28 cellular contexts compared by ENCODE assay signal in the genomic region with DNA sequence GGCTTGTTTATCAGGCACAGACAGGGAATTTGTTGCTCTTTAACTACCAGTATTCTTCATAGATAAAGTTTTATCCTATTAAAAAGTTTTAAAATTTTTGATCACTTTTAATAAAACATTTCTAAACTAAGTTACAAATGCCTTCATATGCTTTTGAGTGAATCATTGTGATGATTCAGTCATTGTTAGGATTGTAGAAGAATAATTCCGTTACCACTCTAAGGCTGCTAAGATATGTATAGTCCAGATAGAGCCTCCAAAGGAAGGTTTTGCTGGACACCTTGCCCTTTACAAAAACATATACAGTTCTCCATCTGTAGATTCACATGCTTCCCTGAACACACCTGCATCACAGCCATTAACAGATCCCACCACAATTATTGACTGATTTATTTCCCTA.
"Had no signal": no experiment of that assay in that cellular context is flagged by ENCODE, and none has a peak within 500 bp of the region (broad histone marks: within the 10 kb centered on the region; RNA-seq: fewer than 3 reads in every experiment).

No MANE protein-coding gene starts in this region.

- H3K27ac ChIP-seq: cardiac muscle cell, hepatocyte, lower lobe of right lung, parathyroid adenoma, right lobe of liver, skin epidermis, stomach, uterus had no signal

- DNase-seq: activated CD8-positive, alpha-beta memory T cell treated with anti-CD3 and anti-CD28 coated beads for 24 hours; activated CD8-positive, alpha-beta memory T cell treated with anti-CD3 and anti-CD28 coated beads, Interleukin-2, amount 50 U/mL, for 4 hours; activated naive CD4-positive, alpha-beta T cell treated with Interleukin-2 at 50 U/mL for 16 hours; activated naive CD8-positive, alpha-beta T cell treated with anti-CD3 and anti-CD28 coated beads, Interleukin-2, amount 10 ng/mL, durations not matched to agents 7 days and 5 days; activated T-cell treated with anti-CD3 and anti-CD28 coated beads, Interleukin-2, amount 50 U/mL, for 24 hours; amygdala; cortex of kidney; endodermal cell; foreskin melanocyte; glutamatergic neuron; immature natural killer cell; lower lobe of right lung; mesendoderm; mucosa of descending colon; nephron progenitor cell; right lobe of liver; stimulated activated CD4-positive, alpha-beta T cell treated with anti-CD3 and anti-CD28 coated beads, Interleukin-2, amount 100 ng/mL, for 24 hours; stomach; T-helper 9 cell; trophoblast cell; uterus had no signal

- H3K4me3 ChIP-seq: cardiac muscle cell, hepatocyte, lower lobe of right lung, mucosa of descending colon, right lobe of liver, skin epidermis, stomach, uterus had no signal

- H3K9me3 ChIP-seq: lower lobe of right lung, mucosa of descending colon, right lobe of liver, stomach, uterus had no signal

- H3K4me1 ChIP-seq: lower lobe of right lung, parathyroid adenoma, right lobe of liver, stomach, uterus had no signal

- H3K36me3 ChIP-seq: cardiac muscle cell, lower lobe of right lung, right lobe of liver, stomach, uterus had no signal

- H2AFZ ChIP-seq: hepatocyte, parathyroid adenoma had no signal

- H3K9ac ChIP-seq: parathyroid adenoma had no signal

- ATAC-seq: left lobe of liver; lower lobe of right lung; mucosa of descending colon; right lobe of liver; stimulated activated effector memory CD8-positive, alpha-beta T cell treated with anti-CD3 and anti-CD28 coated beads, Interleukin-12 subunit alpha, Interleukin-12 subunit beta, amount 100 ng/mL, for 72 hours; WTC11 had no signal

- H3K27me3 ChIP-seq: cardiac muscle cell, hepatocyte, right lobe of liver, stomach, uterus had no signal

- H3K4me2 ChIP-seq: hepatocyte had no signal
